12 cellular contexts compared by ENCODE assay signal in the genomic region with DNA sequence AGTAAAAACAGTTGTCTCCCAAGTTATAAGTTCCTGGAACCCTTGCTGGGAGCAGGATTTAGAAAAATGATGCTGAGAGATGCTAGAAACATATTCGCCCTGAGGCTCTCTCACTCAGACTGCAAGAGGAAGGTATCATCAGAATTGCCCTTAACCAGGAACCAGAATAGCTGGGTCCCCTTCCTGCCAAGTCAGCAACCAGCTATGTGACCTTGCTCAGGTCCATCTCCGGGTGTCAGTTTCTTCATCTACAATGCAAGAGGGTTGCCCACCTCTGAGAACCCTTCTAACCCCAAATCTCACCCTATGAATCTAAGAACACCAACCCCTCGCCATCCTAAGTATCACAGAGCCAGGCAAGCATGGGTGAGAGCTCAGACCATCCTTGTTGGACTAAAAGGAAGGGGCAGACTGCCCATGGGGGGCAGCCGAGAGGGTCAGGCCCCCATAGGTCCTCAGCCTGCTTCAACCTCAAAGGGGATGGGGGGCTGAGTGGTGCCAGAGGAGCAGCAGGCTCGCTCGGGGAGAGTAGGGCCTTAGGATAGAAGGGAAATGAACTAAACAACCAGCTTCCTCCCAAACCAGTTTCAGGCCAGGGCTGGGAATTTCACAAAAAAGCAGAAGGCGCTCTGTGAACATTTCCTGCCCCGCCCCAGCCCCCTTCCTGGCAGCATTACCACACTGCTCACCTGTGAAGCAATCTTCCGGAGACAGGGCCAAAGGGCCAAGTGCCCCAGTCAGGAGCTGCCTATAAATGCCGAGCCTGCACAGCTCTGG. TPM values are rescaled to one million over a fixed set of nuclear protein-coding genes. Genes with fewer than 3 reads are reported as not detected.
DNase-seq lines count a peak whose midpoint lies in the region; ATAC-seq and TF ChIP-seq lines count a peak whose summit lies in the region.
"Had no signal": no experiment of that assay in that cellular context is flagged by ENCODE, and none has a peak within 500 bp of the region (broad histone marks: within the 10 kb centered on the region; RNA-seq: fewer than 3 reads in every experiment).

No MANE protein-coding gene starts in this region.

- H3K27ac ChIP-seq in left lung, result peak overlapping the region; percentile 57 to 94
- H3K27ac ChIP-seq in tibial artery, result no peak overlapping the region
- H3K27ac ChIP-seq: parathyroid adenoma had no signal

- POLR2A ChIA-PET in MCF 10A (lab: Yijun Ruan, JAX) (interaction anchor here (0.9 to 4.2 kb wide), 33 partner anchors 9 to 255 kb away, joined by 3 to 26 read pairs (median 5); a partner anchor contains a TSS), Caco-2 (lab: Charles Lee) (no interaction called here)

- TF ChIP-seq CTCF in MCF 10A (IDR thresholded peaks at IDR 0.05; ENCODE audit: unreplicated experiment) (no peak), left lung (IDR thresholded peaks at IDR 0.05) (no peak), tibial artery (IDR thresholded peaks at IDR 0.05) (no peak), Caco-2 (IDR thresholded peaks at IDR 0.05; ENCODE audit: insufficient read depth in 1 of 2, low read depth in 1 of 2, low read length in 1 of 2, severe bottlenecking in 1 of 2, unreplicated experiment in 1 of 2) (no peak)

- no TSS peak for BruUV-seq in MCF 10A (replicated peaks; lab: Mats Ljungman, UMichigan)
- BruUV-seq in Caco-2 (replicated peaks; lab: Mats Ljungman, UMichigan), result no TSS peak

- H3K27me3 Mint-ChIP-seq in T-helper 1 cell treated with Interleukin-12 subunit alpha and Interleukin-12 subunit beta and Interleukin-4 antibody, amounts not matched to agents 30 μg/mL and 1 μg/mL, for 36 hours (ENCODE audit: low read depth), result no peaks in the 10 kb centered on the region
- H3K27me3 Mint-ChIP-seq in MCF 10A (ENCODE audit: insufficient read depth, unreplicated experiment) (no peaks in the 10 kb centered on the region), Caco-2 (ENCODE audit: insufficient read depth, unreplicated experiment) (peaks cover 10% of the 10 kb centered on the region)

- H3K27me3 ChIP-seq in left lung (no peaks in the 10 kb centered on the region), tibial artery (no peaks in the 10 kb centered on the region), Caco-2 (replicated peaks; ENCODE audit: control insufficient read depth, insufficient read depth, low read length) (no peaks in the 10 kb centered on the region)

- peaks cover 22% of the 10 kb centered on the region for H3K4me1 Mint-ChIP-seq in T-helper 1 cell treated with Interleukin-12 subunit alpha and Interleukin-12 subunit beta and Interleukin-4 antibody, amounts not matched to agents 30 μg/mL and 1 μg/mL, for 36 hours (ENCODE audit: low read depth)
- H3K4me1 Mint-ChIP-seq in MCF 10A (ENCODE audit: insufficient read depth, unreplicated experiment) (peaks cover 43% of the 10 kb centered on the region), Caco-2 (ENCODE audit: low read depth, unreplicated experiment) (no peaks in the 10 kb centered on the region)

- peak overlapping the region; percentile 54 for H3K4me3 Mint-ChIP-seq in T-helper 1 cell treated with Interleukin-12 subunit alpha and Interleukin-12 subunit beta and Interleukin-4 antibody, amounts not matched to agents 30 μg/mL and 1 μg/mL, for 36 hours
- H3K4me3 Mint-ChIP-seq in MCF 10A (ENCODE audit: unreplicated experiment), result peak overlapping the region; percentile 69
- no peak overlapping the region for H3K4me3 Mint-ChIP-seq in Caco-2 (ENCODE audit: unreplicated experiment)

- H3K9me3 ChIP-seq in left lung (no peaks in the 10 kb centered on the region), tibial artery (no peaks in the 10 kb centered on the region), Caco-2 (no peaks in the 10 kb centered on the region)

- intact Hi-C loops in MCF 10A (cut with micrococcal nuclease), result no loop called here
- intact Hi-C loops in left lung (cut with DNase I), result loop anchor here in 1 of 2 donors (2.0 kb wide), 1 partner anchor 138 kb away; no protein-coding TSS in a partner anchor
- intact Hi-C loops in tibial artery (cut with DNase I; ENCODE audit: low total_unique reads), result no loop called here
- intact Hi-C loops in Caco-2 (cut with micrococcal nuclease; ENCODE audit: unreplicated experiment), result loop anchor here (1.0 to 10.0 kb wide), 2 partner anchors 13 to 208 kb away; a partner anchor contains a TSS

- peak; percentile 85 for ATAC-seq in left lung

- H3K9me3 Mint-ChIP-seq in T-helper 1 cell treated with Interleukin-12 subunit alpha and Interleukin-12 subunit beta and Interleukin-4 antibody, amounts not matched to agents 30 μg/mL and 1 μg/mL, for 36 hours, result no peaks in the 10 kb centered on the region
- H3K9me3 Mint-ChIP-seq in MCF 10A (ENCODE audit: unreplicated experiment) (no peaks in the 10 kb centered on the region), Caco-2 (ENCODE audit: unreplicated experiment) (no peaks in the 10 kb centered on the region)

- H3K4me3 ChIP-seq in left lung, result peak overlapping the region in 1 of 2 donors; percentile 58
- no peak overlapping the region for H3K4me3 ChIP-seq in tibial artery
- no peak overlapping the region for H3K4me3 ChIP-seq in Caco-2 (ENCODE audit: low read depth, low read length)

- H3K27ac Mint-ChIP-seq in T-helper 1 cell treated with Interleukin-12 subunit alpha and Interleukin-12 subunit beta and Interleukin-4 antibody, amounts not matched to agents 30 μg/mL and 1 μg/mL, for 36 hours, result no peak overlapping the region
- peak overlapping the region; percentile 86 for H3K27ac Mint-ChIP-seq in MCF 10A (ENCODE audit: low read depth, unreplicated experiment)
- H3K27ac Mint-ChIP-seq in Caco-2 (ENCODE audit: unreplicated experiment), result no peak overlapping the region

- CTCF ChIA-PET in MCF 10A (lab: Yijun Ruan, JAX), result interaction anchor here (0.6 to 28.2 kb wide), 20 partner anchors 9 to 1951 kb away, joined by 3 to 1438 read pairs (median 5); a partner anchor contains a TSS
- CTCF ChIA-PET in Caco-2 (lab: Charles Lee), result interaction anchor here (0.6 to 1.9 kb wide), 2 partner anchors 138 to 141 kb away, joined by 7 to 8 read pairs; no protein-coding TSS in a partner anchor

- H3K36me3 ChIP-seq in left lung (peaks cover 0 to 26% of the 10 kb centered on the region in 2 donors), tibial artery (no peaks in the 10 kb centered on the region), Caco-2 (ENCODE audit: control insufficient read depth, insufficient read depth, low read length) (no peaks in the 10 kb centered on the region)

- peaks cover 0 to 53% of the 10 kb centered on the region in 2 donors for H3K4me1 ChIP-seq in left lung
- H3K4me1 ChIP-seq in tibial artery, result no peaks in the 10 kb centered on the region
- 0 out of 2 replicates have a peak, but pooled peaks cover 1% of the 10 kb centered on the region for H3K4me1 ChIP-seq in Caco-2
- H3K4me1 ChIP-seq: parathyroid adenoma had no signal

- H3K36me3 Mint-ChIP-seq in T-helper 1 cell treated with Interleukin-12 subunit alpha and Interleukin-12 subunit beta and Interleukin-4 antibody, amounts not matched to agents 30 μg/mL and 1 μg/mL, for 36 hours (ENCODE audit: low read depth), result no peaks in the 10 kb centered on the region
- H3K36me3 Mint-ChIP-seq in MCF 10A (ENCODE audit: insufficient read depth, unreplicated experiment), result peaks cover 8% of the 10 kb centered on the region
- H3K36me3 Mint-ChIP-seq in Caco-2 (ENCODE audit: insufficient read depth, unreplicated experiment), result no peaks in the 10 kb centered on the region

- DNase-seq in T-helper 1 cell (no peak), MCF 10A (ENCODE audit: unreplicated experiment) (peak; percentile 99), left lung (peak; percentile 87 to 94), tibial artery (peak; percentile 60 to 73), LoVo (ENCODE audit: low spot score) (no peak), Caco-2 (no peak), DMS 273 (lab: John Stamatoyannopoulos, UW; ENCODE audit: unreplicated experiment) (no peak)
- DNase-seq: activated naive CD4-positive, alpha-beta T cell treated with Interleukin-2 at 50 U/mL for 16 hours; NCI-H82 had no signal

RNA-seq across cellular contexts. Expression of a gene that starts 0.4 kb away (rescaled TPM):
- total RNA-seq in MCF 10A (2022), result 86.4 and 126 TPM in 2 replicates
- total RNA-seq in left lung, result 1,000 to 10,000 TPM in 1 of 2 donors, 100 to 1,000 TPM in 1; 193 to 1,552 TPM
- total RNA-seq in Caco-2 (2022), result 0.63 TPM in 1 of 2 replicates, not detected in the other
- total RNA-seq: A172 had no signal

RNA-seq across cellular contexts. Expression of a gene that starts 8.6 kb away (rescaled TPM):
- total RNA-seq in MCF 10A (2022) (not detected in 2 replicates), left lung (not detected), Caco-2 (2022) (not detected in 2 replicates)
- total RNA-seq: A172 had no signal

RNA-seq across cellular contexts. Expression of a gene that starts 18.2 kb away (rescaled TPM):
- total RNA-seq in MCF 10A (2022) (not detected in 2 replicates), left lung (100 to 1,000 TPM in 1 of 2 donors, 10 to 100 TPM in 1; 12.1 to 178 TPM), Caco-2 (2022) (not detected in 2 replicates)
- total RNA-seq: A172 had no signal

RNA-seq across cellular contexts. Expression of a gene that starts 33.6 kb away (rescaled TPM):
- 46.9 and 80.4 TPM in 2 replicates for total RNA-seq in MCF 10A (2022)
- 1,000 to 10,000 TPM in 1 of 2 donors, 10 to 100 TPM in 1; 97.7 to 1,365 TPM for total RNA-seq in left lung
- not detected in 2 replicates for total RNA-seq in Caco-2 (2022)
- total RNA-seq: A172 had no signal

RNA-seq across cellular contexts. Expression of a gene that starts 44.5 kb away (rescaled TPM):
- not detected in 2 replicates for total RNA-seq in MCF 10A (2022)
- total RNA-seq in left lung, result not detected
- not detected in 2 replicates for total RNA-seq in Caco-2 (2022)
- total RNA-seq: A172 had no signal

Comparison
In these comparisons a context has a peak if more than half of its experiments do, and no peak if none do; other contexts are left out.
1. DNase-seq: peak in MCF 10A (single experiment), left lung (2 of 2) and tibial artery (2 of 2); none in T-helper 1 cell (0 of 5), LoVo (single experiment), Caco-2 (0 of 2) and DMS 273 (single experiment).
2. H3K27ac ChIP-seq: peak in left lung (2 of 2); none in tibial artery (0 of 2).
3. RNA of a gene that starts 0.4 kb away (total RNA-seq): 193 to 1,552 TPM in left lung and 86.4 to 126 TPM in MCF 10A; 0.63 TPM in Caco-2; every median in the first group is over 10 times any median in the second.
4. RNA of a gene that starts 18.2 kb away (total RNA-seq): 12.1 to 178 TPM in left lung; not detected in MCF 10A and not detected in Caco-2; every median in the first group is over 10 times any median in the second.